Comparison of ENCODE assay signal across 8 cellular contexts in the genomic region with DNA sequence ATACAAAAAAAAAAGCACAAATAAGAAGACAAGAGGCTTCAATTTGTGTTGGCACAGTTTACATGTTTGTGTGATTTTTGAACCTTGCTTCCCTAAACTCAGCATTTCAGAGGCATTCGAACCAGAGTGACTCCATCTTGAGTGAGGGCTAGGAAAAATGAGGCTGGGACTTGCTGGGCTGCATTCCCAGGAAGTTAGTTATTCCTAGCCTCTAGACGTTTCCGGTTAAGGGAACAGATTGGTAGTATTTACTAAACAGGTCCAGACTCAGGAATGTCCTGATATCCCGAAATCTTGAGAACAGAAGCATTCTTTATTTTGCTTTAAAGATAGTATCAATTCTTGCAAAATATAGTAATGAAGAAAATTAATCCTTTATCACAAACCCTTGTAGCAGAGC. TPM values are rescaled to one million over a fixed set of nuclear protein-coding genes. Genes with fewer than 3 reads are reported as not detected.
"Had no signal": no experiment of that assay in that cellular context is flagged by ENCODE, and none has a peak within 500 bp of the region (broad histone marks: within the 10 kb centered on the region; RNA-seq: fewer than 3 reads in every experiment).

No MANE protein-coding gene starts in this region.

- H3K27ac ChIP-seq: HL-60 had no signal

- DNase-seq: IMR-90, KBM-7 had no signal

- ATAC-seq: HepG2, K562 had no signal

- H3K4me3 ChIP-seq: K562 had no signal

RNA-seq across cellular contexts. Expression of gene RIT2, which starts 46.7 kb away (rescaled TPM):
- total RNA-seq: HepG2, HT-29, HT1080, IMR-90, K562 had no signal
- polyA plus RNA-seq: HepG2, IgD-negative memory B cell, IMR-90, K562 had no signal
